Comparison of ENCODE assay signal across 19 cellular contexts in genomic region chr1:172670316-172670715, GRCh38. TPM values are rescaled to one million over a fixed set of nuclear protein-coding genes. Genes with fewer than 3 reads are reported as not detected.
A peak's percentile ranks its signal among the peaks of the same experiment; 100 is the strongest.
DNase-seq lines count a peak whose midpoint lies in the region; ATAC-seq and TF ChIP-seq lines count a peak whose summit lies in the region.
"Had no signal": no experiment of that assay in that cellular context is flagged by ENCODE, and none has a peak within 500 bp of the region (broad histone marks: within the 10 kb centered on the region; RNA-seq: fewer than 3 reads in every experiment).

No MANE protein-coding gene starts in this region.

- H3K4me1 Mint-ChIP-seq in activated CD4-positive, alpha-beta T cell treated with anti-CD3 and anti-CD28 coated beads, Interleukin-2, amount 10 ng/mL, durations not matched to agents 24 days and 14 days = peaks cover 77% of the 10 kb centered on the region
- H3K4me1 Mint-ChIP-seq in activated naive CD4-positive, alpha-beta T cell treated with anti-CD3 and anti-CD28 coated beads, Interleukin-2, amount 10 ng/mL, durations not matched to agents 7 days and 5 days = peaks cover 57% of the 10 kb centered on the region
- peaks cover 91% of the 10 kb centered on the region for H3K4me1 Mint-ChIP-seq in stimulated activated effector memory CD8-positive, alpha-beta T cell treated with anti-CD3 and anti-CD28 coated beads, Interleukin-12 subunit alpha, Interleukin-12 subunit beta, amount 100 ng/mL, for 72 hours
- H3K4me1 Mint-ChIP-seq in MCF 10A (ENCODE audit: insufficient read depth, unreplicated experiment) = peaks cover 9% of the 10 kb centered on the region
- H3K4me1 Mint-ChIP-seq: H9 had no signal

- H3K4me3 Mint-ChIP-seq in activated CD4-positive, alpha-beta T cell treated with anti-CD3 and anti-CD28 coated beads, Interleukin-2, amount 10 ng/mL, durations not matched to agents 24 days and 14 days = peak overlapping the region; percentile 83
- H3K4me3 Mint-ChIP-seq in activated naive CD4-positive, alpha-beta T cell treated with anti-CD3 and anti-CD28 coated beads, Interleukin-2, amount 10 ng/mL, durations not matched to agents 7 days and 5 days = peak overlapping the region; percentile 14
- peak overlapping the region; percentile 56 for H3K4me3 Mint-ChIP-seq in stimulated activated effector memory CD8-positive, alpha-beta T cell treated with anti-CD3 and anti-CD28 coated beads, Interleukin-12 subunit alpha, Interleukin-12 subunit beta, amount 100 ng/mL, for 72 hours
- no peak overlapping the region for H3K4me3 Mint-ChIP-seq in MCF 10A (ENCODE audit: unreplicated experiment)
- H3K4me3 Mint-ChIP-seq: H9 had no signal

- no TSS peak for BruUV-seq in MCF 10A (replicated peaks; lab: Mats Ljungman, UMichigan)

- peaks cover 57% of the 10 kb centered on the region for H3K36me3 Mint-ChIP-seq in activated CD4-positive, alpha-beta T cell treated with anti-CD3 and anti-CD28 coated beads, Interleukin-2, amount 10 ng/mL, durations not matched to agents 24 days and 14 days (ENCODE audit: low read depth)
- no peaks in the 10 kb centered on the region for H3K36me3 Mint-ChIP-seq in activated naive CD4-positive, alpha-beta T cell treated with anti-CD3 and anti-CD28 coated beads, Interleukin-2, amount 10 ng/mL, durations not matched to agents 7 days and 5 days
- peaks cover 51% of the 10 kb centered on the region for H3K36me3 Mint-ChIP-seq in stimulated activated effector memory CD8-positive, alpha-beta T cell treated with anti-CD3 and anti-CD28 coated beads, Interleukin-12 subunit alpha, Interleukin-12 subunit beta, amount 100 ng/mL, for 72 hours
- no peaks in the 10 kb centered on the region for H3K36me3 Mint-ChIP-seq in MCF 10A (ENCODE audit: insufficient read depth, unreplicated experiment)

- POLR2A ChIA-PET in MCF 10A (lab: Yijun Ruan, JAX) = no interaction called here

- TF ChIP-seq CTCF in GM13977 (IDR thresholded peaks at IDR 0.05; ENCODE audit: extremely low read depth, insufficient read depth, missing control alignments) (no peak), MCF 10A (IDR thresholded peaks at IDR 0.05; ENCODE audit: unreplicated experiment) (no peak)

- intact Hi-C loops in activated CD4-positive, alpha-beta T cell treated with anti-CD3 and anti-CD28 coated beads, Interleukin-2, amount 10 ng/mL, durations not matched to agents 24 days and 14 days (cut with micrococcal nuclease) = loop anchor here (1.0 to 10.0 kb wide), 6 partner anchors 8 to 164 kb away; no protein-coding TSS in a partner anchor
- intact Hi-C loops in MCF 10A (cut with micrococcal nuclease) = no loop called here

- DNase-seq in activated CD4-positive, alpha-beta T cell treated with anti-CD3 and anti-CD28 coated beads, Interleukin-2, amount 10 ng/mL, durations not matched to agents 24 days and 14 days = peak; percentile 68
- no peak for DNase-seq in activated CD4-positive, alpha-beta T cell treated with anti-CD3 and anti-CD28 coated beads, Interleukin-2, amount 50 U/mL, for 1 hour
- DNase-seq in activated naive CD4-positive, alpha-beta T cell treated with anti-CD3 and anti-CD28 coated beads, Interleukin-2, amount 10 ng/mL, durations not matched to agents 7 days and 5 days = peak; percentile 39
- DNase-seq in stimulated activated effector memory CD8-positive, alpha-beta T cell treated with anti-CD3 and anti-CD28 coated beads, Interleukin-12 subunit alpha, Interleukin-12 subunit beta, amount 100 ng/mL, for 72 hours (ENCODE audit: low spot score in 2 of 2) = peak in 1 of 2 donors; percentile 73
- DNase-seq in HK-2 (ENCODE audit: unreplicated experiment) = no peak
- no peak for DNase-seq in GM13977 (ENCODE audit: low spot score)
- no peak for DNase-seq in MCF 10A (ENCODE audit: unreplicated experiment)
- DNase-seq: activated effector memory CD4-positive, alpha-beta T cell treated with Interleukin-2 at 50 U/mL for 16 hours; effector CD8-positive, alpha-beta T cell; H9; NCI-H1436; PC-3 had no signal

- peak; percentile 34 for ATAC-seq in HG02885 (IDR thresholded peaks at IDR 0.05; ENCODE audit: poor library complexity, unreplicated experiment)
- ATAC-seq in stimulated activated effector memory CD8-positive, alpha-beta T cell treated with anti-CD3 and anti-CD28 coated beads, Interleukin-12 subunit alpha, Interleukin-12 subunit beta, amount 100 ng/mL, for 72 hours = peak; percentile 74
- ATAC-seq: A549, K562, PC-3, SK-N-SH treated with all-trans-retinoic acid at 6 μM for 48 hours had no signal

- H3K9me3 Mint-ChIP-seq in activated CD4-positive, alpha-beta T cell treated with anti-CD3 and anti-CD28 coated beads, Interleukin-2, amount 10 ng/mL, durations not matched to agents 24 days and 14 days = peaks cover 19% of the 10 kb centered on the region
- H3K9me3 Mint-ChIP-seq in activated naive CD4-positive, alpha-beta T cell treated with anti-CD3 and anti-CD28 coated beads, Interleukin-2, amount 10 ng/mL, durations not matched to agents 7 days and 5 days = no peaks in the 10 kb centered on the region
- peaks cover 6% of the 10 kb centered on the region for H3K9me3 Mint-ChIP-seq in stimulated activated effector memory CD8-positive, alpha-beta T cell treated with anti-CD3 and anti-CD28 coated beads, Interleukin-12 subunit alpha, Interleukin-12 subunit beta, amount 100 ng/mL, for 72 hours
- H3K9me3 Mint-ChIP-seq in MCF 10A (ENCODE audit: unreplicated experiment) = no peaks in the 10 kb centered on the region

- CTCF ChIA-PET in activated naive CD4-positive, alpha-beta T cell treated with anti-CD3 and anti-CD28 coated beads, Interleukin-2, amount 10 ng/mL, durations not matched to agents 7 days and 5 days (lab: Charles Lee) = interaction anchor here (0.7 to 1.6 kb wide), 7 partner anchors 12 to 221 kb away, joined by 3 to 6 read pairs (median 3); partner anchors contain the start of gene FASLG
- CTCF ChIA-PET in MCF 10A (lab: Yijun Ruan, JAX) = interaction anchor here (0.7 to 1.5 kb wide), 3 partner anchors 29 to 203 kb away, joined by 3 to 9 read pairs (median 4); no protein-coding TSS in a partner anchor

- H3K27me3 Mint-ChIP-seq in activated CD4-positive, alpha-beta T cell treated with anti-CD3 and anti-CD28 coated beads, Interleukin-2, amount 10 ng/mL, durations not matched to agents 24 days and 14 days = no peaks in the 10 kb centered on the region
- peaks cover 15% of the 10 kb centered on the region for H3K27me3 Mint-ChIP-seq in activated naive CD4-positive, alpha-beta T cell treated with anti-CD3 and anti-CD28 coated beads, Interleukin-2, amount 10 ng/mL, durations not matched to agents 7 days and 5 days
- H3K27me3 Mint-ChIP-seq in MCF 10A (ENCODE audit: insufficient read depth, unreplicated experiment) = no peaks in the 10 kb centered on the region

- in situ Hi-C loops in GM13977 (cut with MboI; ENCODE audit: low pct_unique_long_range_greater_than_20kb, low sequenced_read_pairs, unreplicated experiment) = no loop called here

- H3K27ac Mint-ChIP-seq in activated CD4-positive, alpha-beta T cell treated with anti-CD3 and anti-CD28 coated beads, Interleukin-2, amount 10 ng/mL, durations not matched to agents 24 days and 14 days = peak overlapping the region; percentile 92
- H3K27ac Mint-ChIP-seq in activated naive CD4-positive, alpha-beta T cell treated with anti-CD3 and anti-CD28 coated beads, Interleukin-2, amount 10 ng/mL, durations not matched to agents 7 days and 5 days = peak overlapping the region; percentile 20
- H3K27ac Mint-ChIP-seq in stimulated activated effector memory CD8-positive, alpha-beta T cell treated with anti-CD3 and anti-CD28 coated beads, Interleukin-12 subunit alpha, Interleukin-12 subunit beta, amount 100 ng/mL, for 72 hours = peak overlapping the region; percentile 86
- no peak overlapping the region for H3K27ac Mint-ChIP-seq in MCF 10A (ENCODE audit: low read depth, unreplicated experiment)
- H3K27ac Mint-ChIP-seq: H9 had no signal

RNA-seq across cellular contexts. Expression of gene FASLG, which starts 11.4 kb away (rescaled TPM):
- total RNA-seq in activated CD4-positive, alpha-beta T cell treated with anti-CD3 and anti-CD28 coated beads, Interleukin-2, amount 10 ng/mL, durations not matched to agents 24 days and 14 days = 54.4 and 55.9 TPM in 2 replicates
- total RNA-seq in MCF 10A (2022) = not detected in 2 replicates
- total RNA-seq: bronchial epithelial cell, H9, K562, NCI-H460, pulmonary artery endothelial cell had no signal

Comparison
In these comparisons a context has a peak if more than half of its experiments do, and no peak if none do; other contexts are left out.
1. DNase-seq: peak in activated CD4-positive, alpha-beta T cell treated with anti-CD3 and anti-CD28 coated beads, Interleukin-2, amount 10 ng/mL, durations not matched to agents 24 days and 14 days (single experiment) and activated naive CD4-positive, alpha-beta T cell treated with anti-CD3 and anti-CD28 coated beads, Interleukin-2, amount 10 ng/mL, durations not matched to agents 7 days and 5 days (single experiment); none in activated CD4-positive, alpha-beta T cell treated with anti-CD3 and anti-CD28 coated beads, Interleukin-2, amount 50 U/mL, for 1 hour (single experiment), HK-2 (single experiment), GM13977 (single experiment) and MCF 10A (single experiment).
2. RNA of gene FASLG, which starts 11.4 kb away (total RNA-seq): 54.4 to 55.9 TPM in activated CD4-positive, alpha-beta T cell treated with anti-CD3 and anti-CD28 coated beads, Interleukin-2, amount 10 ng/mL, durations not matched to agents 24 days and 14 days; not detected in MCF 10A; every median in the first group is over 10 times any median in the second.